In genomic region chr16:16124438-16124837, GRCh38 we compare ENCODE assay signal across 24 cellular contexts.
"Had no signal": no experiment of that assay in that cellular context is flagged by ENCODE, and none has a peak within 500 bp of the region (broad histone marks: within the 10 kb centered on the region; RNA-seq: fewer than 3 reads in every experiment).

No MANE protein-coding gene starts in this region.

- ATAC-seq: right lobe of liver; SK-N-SH treated with all-trans-retinoic acid at 6 μM for 48 hours; stimulated activated naive CD8-positive, alpha-beta T cell treated with anti-CD3 and anti-CD28 coated beads, Interleukin-15, amount 100 ng/mL, for 72 hours; T-helper 17 cell; WTC11 had no signal

- H3K4me1 ChIP-seq: right lobe of liver had no signal

- H3K9me3 ChIP-seq: right lobe of liver had no signal

- H3K4me1 Mint-ChIP-seq: endodermal cell, neural crest cell, WTC11 had no signal

- H3K27me3 ChIP-seq: right lobe of liver, tibial artery had no signal

- H3K27me3 Mint-ChIP-seq: activated CD4-positive, alpha-beta memory T cell treated with anti-CD3 and anti-CD28 coated beads, Interleukin-2, amount 10 ng/mL, durations not matched to agents 7 days and 5 days; activated CD4-positive, alpha-beta T cell treated with anti-CD3 and anti-CD28 coated beads, Interleukin-2, amount 10 ng/mL, durations not matched to agents 7 days and 5 days; activated naive CD8-positive, alpha-beta T cell; activated T-cell treated with anti-CD3 and anti-CD28 coated beads, Interleukin-2, amount 50 U/mL, for 24 hours; central memory CD8-positive, alpha-beta T cell; dendritic cell treated with granulocyte-macrophage colony-stimulating factor and Interleukin-4, amounts not matched to agents 40 ng/mL and 50 ng/mL, for 4 days; naive B cell; stimulated activated naive CD8-positive, alpha-beta T cell treated with anti-CD3 and anti-CD28 coated beads, Interleukin-15, amount 100 ng/mL, for 72 hours; T-helper 17 cell had no signal

- H3K4me3 Mint-ChIP-seq: activated CD4-positive, alpha-beta memory T cell treated with anti-CD3 and anti-CD28 coated beads, Interleukin-2, amount 10 ng/mL, durations not matched to agents 7 days and 5 days; activated CD4-positive, alpha-beta T cell treated with anti-CD3 and anti-CD28 coated beads, Interleukin-2, amount 10 ng/mL, durations not matched to agents 7 days and 5 days; activated naive CD8-positive, alpha-beta T cell; activated T-cell treated with anti-CD3 and anti-CD28 coated beads, Interleukin-2, amount 50 U/mL, for 24 hours; central memory CD8-positive, alpha-beta T cell; dendritic cell treated with granulocyte-macrophage colony-stimulating factor and Interleukin-4, amounts not matched to agents 40 ng/mL and 50 ng/mL, for 4 days; endodermal cell; neural crest cell; stimulated activated naive CD8-positive, alpha-beta T cell treated with anti-CD3 and anti-CD28 coated beads, Interleukin-15, amount 100 ng/mL, for 72 hours; T-helper 17 cell; WTC11 had no signal

- H3K27ac ChIP-seq: left ventricle myocardium inferior, right lobe of liver, skin epidermis had no signal

- H3K36me3 ChIP-seq: right lobe of liver had no signal

- H3K4me3 ChIP-seq: left ventricle myocardium inferior, right lobe of liver, skin epidermis, tibial artery had no signal

- H3K27ac Mint-ChIP-seq: activated CD4-positive, alpha-beta memory T cell treated with anti-CD3 and anti-CD28 coated beads, Interleukin-2, amount 10 ng/mL, durations not matched to agents 7 days and 5 days; activated CD4-positive, alpha-beta T cell treated with anti-CD3 and anti-CD28 coated beads, Interleukin-2, amount 10 ng/mL, durations not matched to agents 7 days and 5 days; activated naive CD8-positive, alpha-beta T cell; activated T-cell treated with anti-CD3 and anti-CD28 coated beads, Interleukin-2, amount 50 U/mL, for 24 hours; dendritic cell treated with granulocyte-macrophage colony-stimulating factor and Interleukin-4, amounts not matched to agents 40 ng/mL and 50 ng/mL, for 4 days; endodermal cell; T-helper 17 cell; WTC11 had no signal

- DNase-seq: activated CD4-positive, alpha-beta memory T cell treated with anti-CD3 and anti-CD28 coated beads, Interleukin-2, amount 10 ng/mL, durations not matched to agents 7 days and 5 days; activated CD4-positive, alpha-beta T cell treated with anti-CD3 and anti-CD28 coated beads for 1 hour; activated CD4-positive, alpha-beta T cell treated with anti-CD3 and anti-CD28 coated beads, Interleukin-2, amount 10 ng/mL, durations not matched to agents 7 days and 5 days; activated CD8-positive, alpha-beta memory T cell treated with anti-CD3 and anti-CD28 coated beads, Interleukin-2, amount 50 U/mL, for 48 hours; activated T-cell treated with anti-CD3 and anti-CD28 coated beads, Interleukin-2, amount 50 U/mL, for 24 hours; endodermal cell; glutamatergic neuron; islet precursor cell; left ventricle myocardium inferior; naive B cell; right lobe of liver; stimulated activated CD4-positive, alpha-beta T cell treated with anti-CD3 and anti-CD28 coated beads, Interleukin-12 subunit alpha, Interleukin-12 subunit beta, amount 100 ng/mL, for 4 hours; stimulated activated CD4-positive, alpha-beta T cell treated with anti-CD3 and anti-CD28 coated beads, Interleukin-4, amount 100 ng/mL, for 1 hour; stimulated activated naive CD8-positive, alpha-beta T cell treated with anti-CD3 and anti-CD28 coated beads, Interleukin-15, amount 100 ng/mL, for 72 hours; T-helper 17 cell; T1000; tibial artery had no signal
